In genomic region chr11:132115454-132115853, GRCh38 we compare ENCODE assay signal across 1 cellular context.
TF ChIP-seq lines count a peak whose summit lies in the region.

No MANE protein-coding gene starts in this region.

TF ChIP-seq in GM23338, 12 proteins besides CTCF, POLR2A, EP300 and RAD21 (continued from another document):
- TF ChIP-seq, protein P1, sequence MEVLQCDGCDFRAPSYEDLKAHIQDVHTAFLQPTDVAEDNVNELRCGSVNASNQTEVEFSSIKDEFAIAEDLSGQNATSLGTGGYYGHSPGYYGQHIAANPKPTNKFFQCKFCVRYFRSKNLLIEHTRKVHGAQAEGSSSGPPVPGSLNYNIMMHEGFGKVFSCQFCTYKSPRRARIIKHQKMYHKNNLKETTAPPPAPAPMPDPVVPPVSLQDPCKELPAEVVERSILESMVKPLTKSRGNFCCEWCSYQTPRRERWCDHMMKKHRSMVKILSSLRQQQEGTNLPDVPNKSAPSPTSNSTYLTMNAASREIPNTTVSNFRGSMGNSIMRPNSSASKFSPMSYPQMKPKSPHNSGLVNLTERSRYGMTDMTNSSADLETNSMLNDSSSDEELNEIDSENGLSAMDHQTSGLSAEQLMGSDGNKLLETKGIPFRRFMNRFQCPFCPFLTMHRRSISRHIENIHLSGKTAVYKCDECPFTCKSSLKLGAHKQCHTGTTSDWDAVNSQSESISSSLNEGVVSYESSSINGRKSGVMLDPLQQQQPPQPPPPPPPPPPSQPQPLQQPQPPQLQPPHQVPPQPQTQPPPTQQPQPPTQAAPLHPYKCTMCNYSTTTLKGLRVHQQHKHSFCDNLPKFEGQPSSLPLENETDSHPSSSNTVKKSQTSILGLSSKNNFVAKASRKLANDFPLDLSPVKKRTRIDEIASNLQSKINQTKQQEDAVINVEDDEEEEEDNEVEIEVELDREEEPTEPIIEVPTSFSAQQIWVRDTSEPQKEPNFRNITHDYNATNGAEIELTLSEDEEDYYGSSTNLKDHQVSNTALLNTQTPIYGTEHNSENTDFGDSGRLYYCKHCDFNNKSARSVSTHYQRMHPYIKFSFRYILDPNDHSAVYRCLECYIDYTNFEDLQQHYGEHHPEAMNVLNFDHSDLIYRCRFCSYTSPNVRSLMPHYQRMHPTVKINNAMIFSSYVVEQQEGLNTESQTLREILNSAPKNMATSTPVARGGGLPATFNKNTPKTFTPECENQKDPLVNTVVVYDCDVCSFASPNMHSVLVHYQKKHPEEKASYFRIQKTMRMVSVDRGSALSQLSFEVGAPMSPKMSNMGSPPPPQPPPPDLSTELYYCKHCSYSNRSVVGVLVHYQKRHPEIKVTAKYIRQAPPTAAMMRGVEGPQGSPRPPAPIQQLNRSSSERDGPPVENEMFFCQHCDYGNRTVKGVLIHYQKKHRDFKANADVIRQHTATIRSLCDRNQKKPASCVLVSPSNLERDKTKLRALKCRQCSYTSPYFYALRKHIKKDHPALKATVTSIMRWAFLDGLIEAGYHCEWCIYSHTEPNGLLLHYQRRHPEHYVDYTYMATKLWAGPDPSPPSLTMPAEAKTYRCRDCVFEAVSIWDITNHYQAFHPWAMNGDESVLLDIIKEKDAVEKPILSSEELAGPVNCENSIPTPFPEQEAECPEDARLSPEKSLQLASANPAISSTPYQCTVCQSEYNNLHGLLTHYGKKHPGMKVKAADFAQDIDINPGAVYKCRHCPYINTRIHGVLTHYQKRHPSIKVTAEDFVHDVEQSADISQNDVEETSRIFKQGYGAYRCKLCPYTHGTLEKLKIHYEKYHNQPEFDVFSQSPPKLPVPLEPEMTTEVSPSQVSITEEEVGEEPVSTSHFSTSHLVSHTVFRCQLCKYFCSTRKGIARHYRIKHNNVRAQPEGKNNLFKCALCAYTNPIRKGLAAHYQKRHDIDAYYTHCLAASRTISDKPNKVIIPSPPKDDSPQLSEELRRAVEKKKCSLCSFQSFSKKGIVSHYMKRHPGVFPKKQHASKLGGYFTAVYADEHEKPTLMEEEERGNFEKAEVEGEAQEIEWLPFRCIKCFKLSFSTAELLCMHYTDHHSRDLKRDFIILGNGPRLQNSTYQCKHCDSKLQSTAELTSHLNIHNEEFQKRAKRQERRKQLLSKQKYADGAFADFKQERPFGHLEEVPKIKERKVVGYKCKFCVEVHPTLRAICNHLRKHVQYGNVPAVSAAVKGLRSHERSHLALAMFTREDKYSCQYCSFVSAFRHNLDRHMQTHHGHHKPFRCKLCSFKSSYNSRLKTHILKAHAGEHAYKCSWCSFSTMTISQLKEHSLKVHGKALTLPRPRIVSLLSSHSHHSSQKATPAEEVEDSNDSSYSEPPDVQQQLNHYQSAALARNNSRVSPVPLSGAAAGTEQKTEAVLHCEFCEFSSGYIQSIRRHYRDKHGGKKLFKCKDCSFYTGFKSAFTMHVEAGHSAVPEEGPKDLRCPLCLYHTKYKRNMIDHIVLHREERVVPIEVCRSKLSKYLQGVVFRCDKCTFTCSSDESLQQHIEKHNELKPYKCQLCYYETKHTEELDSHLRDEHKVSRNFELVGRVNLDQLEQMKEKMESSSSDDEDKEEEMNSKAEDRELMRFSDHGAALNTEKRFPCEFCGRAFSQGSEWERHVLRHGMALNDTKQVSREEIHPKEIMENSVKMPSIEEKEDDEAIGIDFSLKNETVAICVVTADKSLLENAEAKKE (CRISPR knock-in tag; IDR thresholded peaks at IDR 0.05), result no peak
- TF ChIP-seq NANOG (IDR thresholded peaks at IDR 0.05; ENCODE audit: borderline replicate concordance), result no peak
- TF ChIP-seq EZH2phosphoT487 (IDR thresholded peaks at IDR 0.05; ENCODE audit: unreplicated experiment), result no peak
- no peak for TF ChIP-seq POLR2AphosphoS5 (IDR thresholded peaks at IDR 0.05; ENCODE audit: low read depth)
- no peak for TF ChIP-seq EZH2 (IDR thresholded peaks at IDR 0.05; ENCODE audit: low read depth, unreplicated experiment)
- no peak for TF ChIP-seq CREB1 (CRISPR knock-in tag; IDR thresholded peaks at IDR 0.05; ENCODE audit: low read depth)
- TF ChIP-seq ZNF331 (CRISPR knock-in tag; IDR thresholded peaks at IDR 0.05; ENCODE audit: low read depth), result no peak
TF ChIP-seq in GM23338: peak in this region for 0.
